ENCODE assay signal across 1 cellular context in the genomic region with DNA sequence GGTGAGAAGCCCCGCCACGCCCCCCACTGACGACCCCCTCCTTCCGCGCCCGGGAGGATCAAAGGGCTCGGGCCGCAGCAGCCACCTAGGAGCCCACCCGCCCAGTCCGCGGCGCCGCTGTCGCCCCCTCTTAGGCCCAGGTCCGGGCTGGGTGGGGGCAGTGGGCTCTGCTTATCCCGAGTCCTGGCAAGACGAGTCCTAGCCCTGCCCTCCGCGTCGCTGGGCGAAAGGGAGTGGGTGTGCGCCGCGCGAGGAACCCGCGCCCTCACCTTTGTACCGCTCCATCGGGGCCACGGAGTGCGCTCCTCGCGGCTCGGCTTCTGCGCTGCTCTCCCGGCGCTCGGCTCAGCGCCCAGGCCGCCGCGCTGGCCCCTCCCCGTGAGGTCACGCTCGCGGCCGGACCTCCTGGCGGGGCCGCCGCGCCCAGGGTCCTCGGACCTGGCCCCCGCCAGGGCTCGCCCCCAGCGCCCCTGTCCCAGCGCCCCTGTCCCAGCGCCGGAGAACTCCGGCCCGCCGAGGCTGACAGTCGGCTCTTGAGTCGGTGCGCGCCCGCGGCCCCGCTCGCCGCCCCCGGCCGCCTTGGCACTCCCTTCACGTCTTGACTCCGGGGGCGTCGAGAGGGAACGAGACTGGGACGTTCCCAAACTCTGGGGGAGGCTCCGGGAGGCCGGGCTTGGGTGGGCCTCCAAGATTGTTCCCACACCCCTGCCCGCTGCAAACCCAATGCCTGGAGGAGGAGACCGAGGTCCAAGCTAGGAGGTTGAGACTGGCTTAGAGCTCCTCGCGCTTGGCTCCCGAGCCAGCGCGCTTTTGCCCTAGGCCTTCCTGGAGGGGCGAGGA.
TF ChIP-seq lines count a peak whose summit lies in the region.

A gene with protein sequence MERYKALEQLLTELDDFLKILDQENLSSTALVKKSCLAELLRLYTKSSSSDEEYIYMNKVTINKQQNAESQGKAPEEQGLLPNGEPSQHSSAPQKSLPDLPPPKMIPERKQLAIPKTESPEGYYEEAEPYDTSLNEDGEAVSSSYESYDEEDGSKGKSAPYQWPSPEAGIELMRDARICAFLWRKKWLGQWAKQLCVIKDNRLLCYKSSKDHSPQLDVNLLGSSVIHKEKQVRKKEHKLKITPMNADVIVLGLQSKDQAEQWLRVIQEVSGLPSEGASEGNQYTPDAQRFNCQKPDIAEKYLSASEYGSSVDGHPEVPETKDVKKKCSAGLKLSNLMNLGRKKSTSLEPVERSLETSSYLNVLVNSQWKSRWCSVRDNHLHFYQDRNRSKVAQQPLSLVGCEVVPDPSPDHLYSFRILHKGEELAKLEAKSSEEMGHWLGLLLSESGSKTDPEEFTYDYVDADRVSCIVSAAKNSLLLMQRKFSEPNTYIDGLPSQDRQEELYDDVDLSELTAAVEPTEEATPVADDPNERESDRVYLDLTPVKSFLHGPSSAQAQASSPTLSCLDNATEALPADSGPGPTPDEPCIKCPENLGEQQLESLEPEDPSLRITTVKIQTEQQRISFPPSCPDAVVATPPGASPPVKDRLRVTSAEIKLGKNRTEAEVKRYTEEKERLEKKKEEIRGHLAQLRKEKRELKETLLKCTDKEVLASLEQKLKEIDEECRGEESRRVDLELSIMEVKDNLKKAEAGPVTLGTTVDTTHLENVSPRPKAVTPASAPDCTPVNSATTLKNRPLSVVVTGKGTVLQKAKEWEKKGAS (minus strand): TSS at position 332 of the 840 bp plus-strand sequence. CDS start 47 bp downstream, at position 285.

TF ChIP-seq in A549, 52 proteins besides CTCF, POLR2A, EP300 and RAD21 (continued from another document):
- TF ChIP-seq, protein P1, sequence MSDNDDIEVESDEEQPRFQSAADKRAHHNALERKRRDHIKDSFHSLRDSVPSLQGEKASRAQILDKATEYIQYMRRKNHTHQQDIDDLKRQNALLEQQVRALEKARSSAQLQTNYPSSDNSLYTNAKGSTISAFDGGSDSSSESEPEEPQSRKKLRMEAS (IDR thresholded peaks at IDR 0.05), result peak; percentile 66
- TF ChIP-seq ZFP36 (IDR thresholded peaks at IDR 0.05; ENCODE audit: borderline replicate concordance, partially characterized antibody), result no peak
- no peak for TF ChIP-seq ZNF302 (CRISPR knock-in tag; IDR thresholded peaks at IDR 0.05)
- peak; percentile 17; the same call in 1 of the 2 replicates for TF ChIP-seq PHF8 (IDR thresholded peaks at IDR 0.05; ENCODE audit: borderline replicate concordance, low read depth)
- 0 out of 3 replicates have a peak, but pooled peaks have one; percentile 15 for TF ChIP-seq SMC3 (IDR thresholded peaks at IDR 0.05)
- TF ChIP-seq, protein P2, sequence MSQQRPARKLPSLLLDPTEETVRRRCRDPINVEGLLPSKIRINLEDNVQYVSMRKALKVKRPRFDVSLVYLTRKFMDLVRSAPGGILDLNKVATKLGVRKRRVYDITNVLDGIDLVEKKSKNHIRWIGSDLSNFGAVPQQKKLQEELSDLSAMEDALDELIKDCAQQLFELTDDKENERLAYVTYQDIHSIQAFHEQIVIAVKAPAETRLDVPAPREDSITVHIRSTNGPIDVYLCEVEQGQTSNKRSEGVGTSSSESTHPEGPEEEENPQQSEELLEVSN (IDR thresholded peaks at IDR 0.05; ENCODE audit: borderline replicate concordance, low read depth), result peak; percentile 83
- TF ChIP-seq GATA3 (IDR thresholded peaks at IDR 0.05; ENCODE audit: borderline replicate concordance), result no peak
- no peak for TF ChIP-seq SREBF2 (IDR thresholded peaks at IDR 0.05)
